8 cellular contexts compared by ENCODE assay signal in the genomic region with DNA sequence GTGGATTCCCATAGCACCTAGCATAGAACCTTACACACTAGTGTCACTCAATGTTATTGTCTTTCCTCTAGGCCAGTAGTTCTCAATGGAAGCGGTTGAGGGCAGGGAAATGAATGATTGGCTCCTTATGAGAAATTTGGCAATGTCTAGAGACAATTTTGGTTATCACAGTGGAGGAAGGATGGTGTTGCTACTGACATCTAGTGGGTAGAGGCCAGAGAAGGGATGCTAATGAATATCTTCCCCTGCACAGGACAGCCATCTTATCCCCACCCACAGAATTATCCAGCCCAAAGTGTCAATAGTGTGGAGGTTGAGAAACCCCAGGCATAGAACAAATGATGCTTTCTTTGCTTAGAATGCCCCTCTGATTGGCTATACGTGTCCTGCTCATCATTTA. TPM values are rescaled to one million over a fixed set of nuclear protein-coding genes. Genes with fewer than 3 reads are reported as not detected.
DNase-seq lines count a peak whose midpoint lies in the region; ATAC-seq, FAIRE-seq and TF ChIP-seq lines count a peak whose summit lies in the region.

No MANE protein-coding gene starts in this region.

- no peaks in the 10 kb centered on the region for H3K4me1 Mint-ChIP-seq in activated T-cell treated with anti-CD3 and anti-CD28 coated beads, Interleukin-2, amount 50 U/mL, for 4 hours (ENCODE audit: low read depth)

- TF ChIP-seq CTCF in AG04450 (IDR thresholded peaks at IDR 0.05; ENCODE audit: low read depth, low read length), result peak; percentile 63

- peak; percentile 46 for ATAC-seq in GM18502 (IDR thresholded peaks at IDR 0.05; ENCODE audit: poor library complexity, unreplicated experiment)
- peak; percentile 72 to 77 for ATAC-seq in left cardiac atrium
- ATAC-seq in GM21367 (IDR thresholded peaks at IDR 0.05; ENCODE audit: unreplicated experiment), result no peak
- no peak for ATAC-seq in activated T-cell treated with anti-CD3 and anti-CD28 coated beads, Interleukin-2, amount 50 U/mL, for 4 hours

- POLR2A ChIA-PET in AG04450 (lab: Yijun Ruan, JAX), result no interaction called here

- no peak overlapping the region for H3K4me3 ChIP-seq in AG04450 (ENCODE audit: low read depth, low read length)

- H3K4me3 Mint-ChIP-seq in activated T-cell treated with anti-CD3 and anti-CD28 coated beads, Interleukin-2, amount 50 U/mL, for 4 hours, result no peak overlapping the region

- no peaks in the 10 kb centered on the region for H3K36me3 Mint-ChIP-seq in activated T-cell treated with anti-CD3 and anti-CD28 coated beads, Interleukin-2, amount 50 U/mL, for 4 hours (ENCODE audit: insufficient read depth)

- H3K27ac ChIP-seq in AG04450 (ENCODE audit: low read depth, low read length), result no peak overlapping the region

- H3K9me3 Mint-ChIP-seq in activated T-cell treated with anti-CD3 and anti-CD28 coated beads, Interleukin-2, amount 50 U/mL, for 4 hours, result no peaks in the 10 kb centered on the region

- CTCF ChIA-PET in AG04450 (lab: Charles Lee), result interaction anchor here (0.6 to 3.0 kb wide), 5 partner anchors 10 to 845 kb away, joined by 3 to 21 read pairs (median 3); no protein-coding TSS in a partner anchor

- H3K9me3 ChIP-seq in AG04450 (ENCODE audit: control insufficient read depth, insufficient read depth, low read length), result no peaks in the 10 kb centered on the region

- no peak for FAIRE-seq in RCC 7860 (lab: Jason Lieb, UNC)

- H3K27me3 Mint-ChIP-seq in activated T-cell treated with anti-CD3 and anti-CD28 coated beads, Interleukin-2, amount 50 U/mL, for 4 hours (ENCODE audit: low read depth), result peaks cover 3% of the 10 kb centered on the region

- peak; percentile 13 for DNase-seq in AG04450 (ENCODE audit: low read depth, low spot score)
- DNase-seq in RCC 7860 (ENCODE audit: low spot score), result peak; percentile 7
- no peak for DNase-seq in left cardiac atrium
- no peak for DNase-seq in NCI-H2029 (lab: John Stamatoyannopoulos, UW)
- no peak for DNase-seq in activated T-cell treated with anti-CD3 and anti-CD28 coated beads, Interleukin-2, amount 50 U/mL, for 4 hours
- no peak for DNase-seq in OCI-M2 (lab: John Stamatoyannopoulos, UW; ENCODE audit: unreplicated experiment)

- intact Hi-C loops in left cardiac atrium (cut with DNase I), result loop anchor here (5.0 to 10.0 kb wide), 3 partner anchors 89 to 1567 kb away; no protein-coding TSS in a partner anchor

- no peaks in the 10 kb centered on the region for H3K27me3 ChIP-seq in AG04450 (ENCODE audit: control insufficient read depth, insufficient read depth, low read length)

RNA-seq across cellular contexts. Expression of a gene that starts 15.8 kb away (rescaled TPM):
- not detected in 2 replicates for polyA plus RNA-seq in AG04450 (2011; rRNA removed)
- polyA minus RNA-seq in AG04450 (2011; rRNA and poly(A)+ RNA removed), result not detected in 2 replicates
- total RNA-seq in left cardiac atrium, result not detected
- total RNA-seq in activated T-cell treated with anti-CD3 and anti-CD28 coated beads, Interleukin-2, amount 50 U/mL, for 4 hours, result not detected

RNA-seq across cellular contexts. Expression of a gene that starts 39.6 kb away (rescaled TPM):
- polyA plus RNA-seq in AG04450 (2011; rRNA removed), result 93.5 and 95.2 TPM in 2 replicates
- 36.1 and 38.0 TPM in 2 replicates for polyA minus RNA-seq in AG04450 (2011; rRNA and poly(A)+ RNA removed)
- total RNA-seq in left cardiac atrium, result 100 to 1,000 TPM in 1 of 2 donors, 10 to 100 TPM in 1; 66.7 to 122 TPM
- 10 to 100 TPM; 40.6 to 46.5 (median 45.9) TPM for total RNA-seq in activated T-cell treated with anti-CD3 and anti-CD28 coated beads, Interleukin-2, amount 50 U/mL, for 4 hours

Comparison
In these comparisons a context has a peak if more than half of its experiments do, and no peak if none do; other contexts are left out.
1. DNase-seq: peak in AG04450 (single experiment) and RCC 7860 (single experiment); none in left cardiac atrium (single experiment), NCI-H2029 (single experiment), activated T-cell treated with anti-CD3 and anti-CD28 coated beads, Interleukin-2, amount 50 U/mL, for 4 hours (single experiment) and OCI-M2 (single experiment).
2. ATAC-seq: peak in GM18502 (single experiment) and left cardiac atrium (2 of 2); none in GM21367 (single experiment) and activated T-cell treated with anti-CD3 and anti-CD28 coated beads, Interleukin-2, amount 50 U/mL, for 4 hours (0 of 2).